Comparison of ENCODE assay signal across 8 cellular contexts in the genomic region with DNA sequence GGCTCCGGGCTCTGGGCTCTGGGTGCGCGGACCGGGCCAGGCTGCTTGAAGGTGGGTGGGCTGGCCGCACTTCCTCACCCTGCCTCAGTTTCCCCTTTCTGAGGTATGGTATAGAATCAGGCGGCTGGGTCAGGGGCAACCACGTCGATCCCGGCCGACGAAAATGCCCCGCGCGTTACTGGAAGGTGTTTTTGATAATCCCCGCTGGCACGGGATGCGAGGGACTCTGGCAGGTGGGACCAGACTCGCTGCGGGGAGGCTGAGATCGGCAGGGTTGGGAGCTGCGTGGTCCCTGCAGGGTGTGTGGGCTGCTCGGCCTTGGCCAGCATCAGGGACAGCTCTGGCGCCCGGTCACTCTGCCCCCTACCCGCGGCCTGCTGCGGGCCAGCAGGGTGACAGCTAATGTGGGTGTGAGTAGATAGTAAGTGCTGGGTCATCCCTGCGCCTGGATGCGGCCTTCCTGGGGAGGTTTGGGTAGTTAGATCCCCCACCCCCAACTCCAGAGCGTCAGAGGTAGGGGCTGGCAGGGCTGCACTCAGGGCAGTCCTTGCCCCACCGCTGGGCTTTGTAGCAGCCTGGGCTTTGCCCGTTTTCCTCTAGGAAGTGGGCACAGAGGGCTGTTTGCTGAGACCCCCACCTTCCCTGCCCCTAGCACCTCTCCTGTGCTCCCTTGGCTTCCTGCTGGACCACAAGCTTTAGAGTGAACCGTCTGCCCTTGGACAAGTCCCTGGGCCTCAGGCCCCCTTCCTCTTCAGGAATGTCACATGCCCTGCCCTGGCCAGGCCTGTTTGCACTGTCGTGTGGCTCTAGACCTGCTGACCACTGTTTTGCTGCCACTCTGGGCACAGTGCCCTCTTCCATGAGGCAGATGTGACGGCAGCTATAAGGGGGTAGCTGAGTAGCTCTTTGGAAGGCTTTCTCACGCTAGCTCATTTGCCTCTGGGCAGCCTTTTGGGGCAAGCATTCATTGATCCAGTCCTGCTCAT. TPM values are rescaled to one million over a fixed set of nuclear protein-coding genes. Genes with fewer than 3 reads are reported as not detected.
A peak's percentile ranks its signal among the peaks of the same experiment; 100 is the strongest.
DNase-seq lines count a peak whose midpoint lies in the region; ATAC-seq and TF ChIP-seq lines count a peak whose summit lies in the region.

No MANE protein-coding gene starts in this region.

- peaks cover 30% of the 10 kb centered on the region for H3K4me1 Mint-ChIP-seq in activated naive CD8-positive, alpha-beta T cell treated with anti-CD3 and anti-CD28 coated beads, Interleukin-2, amount 50 U/mL, for 24 hours

- peak overlapping the region; percentile 51 for H2BK5ac ChIP-seq in IMR-90 (ENCODE audit: low read depth, low read length, poor library complexity, severe bottlenecking)
- H2BK5ac ChIP-seq in trophoblast cell (ENCODE audit: low read depth, low read length, poor library complexity), result peak overlapping the region; percentile 22

- H3K4ac ChIP-seq in IMR-90 (ENCODE audit: low read depth, low read length), result peak overlapping the region; percentile 93
- H3K4ac ChIP-seq in trophoblast cell (ENCODE audit: low read depth, low read length), result peak overlapping the region; percentile 41

- H3K79me1 ChIP-seq in IMR-90 (ENCODE audit: low read depth in 1 of 2, low read length in 2 of 2) (peaks cover 12 to 58% of the 10 kb centered on the region in 2 experiments), trophoblast cell (ENCODE audit: low read length) (peaks cover 9% of the 10 kb centered on the region)

- H3K27ac ChIP-seq in IMR-90 (ENCODE audit: insufficient read depth, low read length), result peak overlapping the region; percentile 70
- H3K27ac ChIP-seq in trophoblast cell (ENCODE audit: low read depth, low read length), result no peak overlapping the region

- peak overlapping the region; percentile 62 for H3K27ac Mint-ChIP-seq in activated naive CD8-positive, alpha-beta T cell treated with anti-CD3 and anti-CD28 coated beads, Interleukin-2, amount 50 U/mL, for 24 hours

- peaks cover 14% of the 10 kb centered on the region for H3K4me1 ChIP-seq in IMR-90 (ENCODE audit: control insufficient read depth, insufficient read depth, low read length)
- H3K4me1 ChIP-seq in trophoblast cell (ENCODE audit: control insufficient read depth in 1 of 2, insufficient read depth in 2 of 2, low read length in 2 of 2), result peaks cover 15% of the 10 kb centered on the region in 2 experiments

- H2BK12ac ChIP-seq in trophoblast cell (ENCODE audit: low read length), result no peak overlapping the region

- WGBS in IMR-90 (ENCODE audit: extremely low coverage in 2 of 2, insufficient read length in 1 of 2), 2 experiments, result 12% methylated on average over 7 of the region's 36 CpGs; no CpG with 5 or more reads in 1 of the 2 experiments
- no CpG with 5 or more reads among the region's 36 CpGs for WGBS in trophoblast cell (ENCODE audit: extremely low coverage, insufficient coverage, insufficient read length)

- no peak overlapping the region; the same call in 1 of the 2 replicates for H3K56ac ChIP-seq in IMR-90 (ENCODE audit: extremely low read depth, insufficient read depth, low read length)

- H2BK120ac ChIP-seq in IMR-90 (ENCODE audit: low read depth, low read length) (0 out of 2 replicates have a peak overlapping the region, but pooled peaks have one; percentile 10), trophoblast cell (ENCODE audit: insufficient read depth, low read length, poor library complexity) (peak overlapping the region; percentile 40)

- POLR2A ChIA-PET in IMR-90 (lab: Charles Lee; ENCODE audit: unreplicated experiment), result interaction anchor here (0.6 kb wide), 2 partner anchors 96 to 741 kb away, joined by 3 to 5 read pairs; partner anchors contain the start of gene TRMT2A

- H4K91ac ChIP-seq in IMR-90 (ENCODE audit: insufficient read depth, low read depth, low read length) (peak overlapping the region; percentile 70), trophoblast cell (ENCODE audit: low read depth, low read length) (peak overlapping the region; percentile 80)

- H4K12ac ChIP-seq in trophoblast cell (ENCODE audit: low read depth, low read length), result peak overlapping the region; percentile 94

- H4K5ac ChIP-seq in IMR-90 (ENCODE audit: low read depth, low read length), result peak overlapping the region; percentile 3; the same call in 1 of the 2 replicates

- H3K36me3 ChIP-seq in IMR-90 (ENCODE audit: control insufficient read depth, insufficient read depth, low read length) (peaks cover 4% of the 10 kb centered on the region; the same call in 1 of the 2 replicates), trophoblast cell (ENCODE audit: control insufficient read depth in 1 of 2, insufficient read depth in 2 of 2, low read length in 2 of 2) (peaks cover 0 to 2% of the 10 kb centered on the region in 2 experiments)

- TF ChIP-seq RAD21 in IMR-90 (IDR thresholded peaks at IDR 0.05; ENCODE audit: low read length), result no peak

- peak overlapping the region; percentile 94 for H2AK5ac ChIP-seq in IMR-90 (ENCODE audit: low read depth, low read length)
- peak overlapping the region; percentile 40 for H2AK5ac ChIP-seq in trophoblast cell (ENCODE audit: low read length)

- H2AK9ac ChIP-seq in IMR-90 (replicated peaks; ENCODE audit: low read depth, low read length, poor library complexity), result peak overlapping the region; percentile 97

- H4K8ac ChIP-seq in IMR-90 (ENCODE audit: low read depth in 2 of 2, low read length in 2 of 2) (peak overlapping the region; percentile 46 to 66; a peak in 2 of 4 replicates), trophoblast cell (ENCODE audit: low read depth, low read length) (peak overlapping the region; percentile 93)

- H3K27me3 Mint-ChIP-seq in activated naive CD8-positive, alpha-beta T cell treated with anti-CD3 and anti-CD28 coated beads, Interleukin-2, amount 50 U/mL, for 24 hours, result peaks cover 13% of the 10 kb centered on the region

- no peak; the same call in 1 of the 2 replicates for TF ChIP-seq POLR2A in IMR-90 (IDR thresholded peaks at IDR 0.05; ENCODE audit: low read depth, low read length)

- intact Hi-C loops in IMR-90 (cut with micrococcal nuclease), result no loop called here
- intact Hi-C loops in left cardiac atrium (cut with DNase I), result no loop called here

- H3K23ac ChIP-seq in IMR-90 (ENCODE audit: low read depth, low read length) (peak overlapping the region; percentile 97), trophoblast cell (ENCODE audit: low read length) (no peak overlapping the region)

- TF ChIP-seq CTCF in IMR-90 (conservative IDR thresholded peaks at IDR 0.05; ENCODE audit: low read depth, low read length), result no peak

- H3K27me3 ChIP-seq in IMR-90 (ENCODE audit: control insufficient read depth, insufficient read depth, low read length), result peaks cover 11% of the 10 kb centered on the region; the same call in 1 of the 2 replicates
- peaks cover 10% of the 10 kb centered on the region for H3K27me3 ChIP-seq in trophoblast cell (ENCODE audit: insufficient read depth, low read length)

- H3K79me2 ChIP-seq in trophoblast cell (ENCODE audit: control insufficient read depth, insufficient read depth, low read length, poor library complexity), result peaks cover 6% of the 10 kb centered on the region

- H3K4me3 Mint-ChIP-seq in activated naive CD8-positive, alpha-beta T cell treated with anti-CD3 and anti-CD28 coated beads, Interleukin-2, amount 50 U/mL, for 24 hours, result peak overlapping the region; percentile 89

- peak overlapping the region; percentile 92 for H3K14ac ChIP-seq in IMR-90 (replicated peaks; ENCODE audit: low read depth, low read length)
- peak overlapping the region; percentile 88 for H3K14ac ChIP-seq in trophoblast cell (ENCODE audit: low read length)

- H3K9ac ChIP-seq in IMR-90 (ENCODE audit: low read depth, low read length) (peak overlapping the region; percentile 86), trophoblast cell (ENCODE audit: low read length) (peak overlapping the region; percentile 82)

- H3K18ac ChIP-seq in IMR-90 (ENCODE audit: low read depth, low read length) (no peak overlapping the region), trophoblast cell (ENCODE audit: low read length) (peak overlapping the region; percentile 80)

- H3K9me3 ChIP-seq in IMR-90 (ENCODE audit: control insufficient read depth, insufficient read depth, low read length) (no peaks in the 10 kb centered on the region), trophoblast cell (ENCODE audit: insufficient read depth, low read depth, low read length) (peaks cover 3% of the 10 kb centered on the region)

- peaks cover 38% of the 10 kb centered on the region for H3K9me1 ChIP-seq in IMR-90 (ENCODE audit: insufficient read depth, low read length)

- H3K4me2 ChIP-seq in IMR-90 (ENCODE audit: low read depth, low read length) (peak overlapping the region; percentile 87), trophoblast cell (ENCODE audit: low read length) (peak overlapping the region; percentile 81)

- ATAC-seq in IMR-90 (ENCODE audit: low read depth), result peak; percentile 35
- ATAC-seq in activated naive CD8-positive, alpha-beta T cell treated with anti-CD3 and anti-CD28 coated beads, Interleukin-2, amount 50 U/mL, for 24 hours, result peak; percentile 6
- peak; percentile 57 to 60 for ATAC-seq in left cardiac atrium
- ATAC-seq in GM18858 (IDR thresholded peaks at IDR 0.05; ENCODE audit: unreplicated experiment), result no peak
- no peak for ATAC-seq in HG03571 (IDR thresholded peaks at IDR 0.05; ENCODE audit: unreplicated experiment)

- BruUV-seq in IMR-90 (replicated peaks; lab: Mats Ljungman, UMichigan), result no TSS peak

- no peak overlapping the region for H2BK20ac ChIP-seq in IMR-90 (ENCODE audit: low read depth, low read length)

- peaks cover 2% of the 10 kb centered on the region for H3K36me3 Mint-ChIP-seq in activated naive CD8-positive, alpha-beta T cell treated with anti-CD3 and anti-CD28 coated beads, Interleukin-2, amount 50 U/mL, for 24 hours (ENCODE audit: low read depth)

- H4K20me1 ChIP-seq in IMR-90 (ENCODE audit: insufficient read depth, low read length), result peaks cover 43% of the 10 kb centered on the region

- H3K4me3 ChIP-seq in IMR-90 (ENCODE audit: insufficient read depth, low read depth, low read length) (peak overlapping the region; percentile 64), trophoblast cell (ENCODE audit: low read depth, low read length) (peak overlapping the region; percentile 94)

- in situ Hi-C loops in IMR-90 (cut with MboI; ENCODE audit: low sequenced_read_pairs), result no loop called here

- no peak overlapping the region for H2BK15ac ChIP-seq in IMR-90 (ENCODE audit: low read depth, low read length)

- DNase-seq in EH (ENCODE audit: low read depth) (peak; percentile 67), IMR-90 (peak; percentile 54), left cardiac atrium (peak; percentile 83), trophoblast cell (peak; percentile 75 to 78), NCI-H1105 treated with DMSO at 0.1 percent for 48 hours (lab: John Stamatoyannopoulos, UW) (no peak)
- no peak for DNase-seq in activated naive CD8-positive, alpha-beta T cell treated with anti-CD3 and anti-CD28 coated beads, Interleukin-2, amount 50 U/mL, for 24 hours

- no peaks in the 10 kb centered on the region for H3K9me3 Mint-ChIP-seq in activated naive CD8-positive, alpha-beta T cell treated with anti-CD3 and anti-CD28 coated beads, Interleukin-2, amount 50 U/mL, for 24 hours

- H2AFZ ChIP-seq in IMR-90 (replicated peaks; ENCODE audit: low read length, poor library complexity) (peak overlapping the region; percentile 98), trophoblast cell (ENCODE audit: insufficient read depth, low read length, poor library complexity) (peak overlapping the region; percentile 74)

- CTCF ChIA-PET in IMR-90 (lab: Yijun Ruan, JAX), result interaction anchor here (0.6 to 1.0 kb wide), 3 partner anchors 8 to 777 kb away, joined by 3 read pairs; no protein-coding TSS in a partner anchor

- dilution Hi-C loops in IMR-90 (cut with HindIII; ENCODE audit: low sequenced_read_pairs, unreplicated experiment), result no loop called here

RNA-seq across cellular contexts. Expression of gene TANGO2, which starts 0.6 kb away (rescaled TPM):
- total RNA-seq in IMR-90 (2012; rRNA removed) (60.5 and 75.1 TPM in 2 replicates), left cardiac atrium (10 to 100 TPM; 55.0 to 80.0 TPM)
- 43.2 and 45.1 TPM in 2 replicates for polyA plus RNA-seq in IMR-90 (2012; rRNA removed)
- 33.0 and 52.8 TPM in 2 replicates for polyA plus RNA-seq in IMR-90 (2012; cell fraction: cytosol; rRNA removed)
- polyA plus RNA-seq in IMR-90 (2012; cell fraction: nucleus; rRNA removed; ENCODE audit: low replicate concordance), result 45.9 and 91.8 TPM in 2 replicates
- polyA plus RNA-seq in trophoblast cell (2013), result 13.5 and 14.9 TPM in 2 replicates

RNA-seq across cellular contexts. Expression of gene ARVCF, which starts 4.9 kb away (rescaled TPM):
- total RNA-seq in IMR-90 (2012; rRNA removed) (8.6 and 12.2 TPM in 2 replicates), left cardiac atrium (10 to 100 TPM; 12.5 to 13.4 TPM)
- polyA plus RNA-seq in IMR-90 (2012; rRNA removed), result 14.1 and 18.1 TPM in 2 replicates
- 8.9 and 14.7 TPM in 2 replicates for polyA plus RNA-seq in IMR-90 (2012; cell fraction: cytosol; rRNA removed)
- polyA plus RNA-seq in IMR-90 (2012; cell fraction: nucleus; rRNA removed; ENCODE audit: low replicate concordance), result 46.1 and 149 TPM in 2 replicates
- 5.7 and 5.9 TPM in 2 replicates for polyA plus RNA-seq in trophoblast cell (2013)

RNA-seq across cellular contexts. Expression of gene DGCR8, which starts 58.6 kb away (rescaled TPM):
- total RNA-seq in IMR-90 (2012; rRNA removed), result 16.7 and 22.8 TPM in 2 replicates
- 21.5 and 25.3 TPM in 2 replicates for polyA plus RNA-seq in IMR-90 (2012; rRNA removed)
- polyA plus RNA-seq in IMR-90 (2012; cell fraction: cytosol; rRNA removed), result 12.2 and 14.6 TPM in 2 replicates
- polyA plus RNA-seq in IMR-90 (2012; cell fraction: nucleus; rRNA removed; ENCODE audit: low replicate concordance), result 122 and 125 TPM in 2 replicates
- total RNA-seq in left cardiac atrium, result 10 to 100 TPM; 13.3 to 19.9 TPM
- polyA plus RNA-seq in trophoblast cell (2013), result 16.9 and 17.3 TPM in 2 replicates

Comparison
In these comparisons a context has a peak if more than half of its experiments do, and no peak if none do; other contexts are left out.
1. DNase-seq: peak in EH (single experiment), IMR-90 (single experiment), left cardiac atrium (single experiment) and trophoblast cell (2 of 2); none in activated naive CD8-positive, alpha-beta T cell treated with anti-CD3 and anti-CD28 coated beads, Interleukin-2, amount 50 U/mL, for 24 hours (single experiment) and NCI-H1105 treated with DMSO at 0.1 percent for 48 hours (single experiment).
2. ATAC-seq: peak in IMR-90 (single experiment), activated naive CD8-positive, alpha-beta T cell treated with anti-CD3 and anti-CD28 coated beads, Interleukin-2, amount 50 U/mL, for 24 hours (single experiment) and left cardiac atrium (2 of 2); none in GM18858 (single experiment) and HG03571 (single experiment).